Comparison of ENCODE assay signal across 1 cellular context in genomic region chr4:70838400-70838971, GRCh38.
TF ChIP-seq lines count a peak whose summit lies in the region.

No MANE protein-coding gene starts in this region.

TF ChIP-seq in K562, 482 proteins besides CTCF, POLR2A, EP300 and RAD21 (continued from another document and continues in another):
- TF ChIP-seq, protein P1, sequence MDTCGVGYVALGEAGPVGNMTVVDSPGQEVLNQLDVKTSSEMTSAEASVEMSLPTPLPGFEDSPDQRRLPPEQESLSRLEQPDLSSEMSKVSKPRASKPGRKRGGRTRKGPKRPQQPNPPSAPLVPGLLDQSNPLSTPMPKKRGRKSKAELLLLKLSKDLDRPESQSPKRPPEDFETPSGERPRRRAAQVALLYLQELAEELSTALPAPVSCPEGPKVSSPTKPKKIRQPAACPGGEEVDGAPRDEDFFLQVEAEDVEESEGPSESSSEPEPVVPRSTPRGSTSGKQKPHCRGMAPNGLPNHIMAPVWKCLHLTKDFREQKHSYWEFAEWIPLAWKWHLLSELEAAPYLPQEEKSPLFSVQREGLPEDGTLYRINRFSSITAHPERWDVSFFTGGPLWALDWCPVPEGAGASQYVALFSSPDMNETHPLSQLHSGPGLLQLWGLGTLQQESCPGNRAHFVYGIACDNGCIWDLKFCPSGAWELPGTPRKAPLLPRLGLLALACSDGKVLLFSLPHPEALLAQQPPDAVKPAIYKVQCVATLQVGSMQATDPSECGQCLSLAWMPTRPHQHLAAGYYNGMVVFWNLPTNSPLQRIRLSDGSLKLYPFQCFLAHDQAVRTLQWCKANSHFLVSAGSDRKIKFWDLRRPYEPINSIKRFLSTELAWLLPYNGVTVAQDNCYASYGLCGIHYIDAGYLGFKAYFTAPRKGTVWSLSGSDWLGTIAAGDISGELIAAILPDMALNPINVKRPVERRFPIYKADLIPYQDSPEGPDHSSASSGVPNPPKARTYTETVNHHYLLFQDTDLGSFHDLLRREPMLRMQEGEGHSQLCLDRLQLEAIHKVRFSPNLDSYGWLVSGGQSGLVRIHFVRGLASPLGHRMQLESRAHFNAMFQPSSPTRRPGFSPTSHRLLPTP (IDR thresholded peaks at IDR 0.05; ENCODE audit: borderline replicate concordance, extremely low read depth, insufficient read length): no peak
- TF ChIP-seq LARP7 (IDR thresholded peaks at IDR 0.05): no peak
- no peak for TF ChIP-seq EHMT2 (IDR thresholded peaks at IDR 0.05)
- TF ChIP-seq ZFP30 (CRISPR knock-in tag; IDR thresholded peaks at IDR 0.05; ENCODE audit: borderline replicate concordance): no peak
- no peak for TF ChIP-seq HEY1 (CRISPR knock-in tag; IDR thresholded peaks at IDR 0.05; ENCODE audit: borderline replicate concordance)
- no peak for TF ChIP-seq PRMT5 (CRISPR knock-in tag; IDR thresholded peaks at IDR 0.05)
- TF ChIP-seq, protein P2, sequence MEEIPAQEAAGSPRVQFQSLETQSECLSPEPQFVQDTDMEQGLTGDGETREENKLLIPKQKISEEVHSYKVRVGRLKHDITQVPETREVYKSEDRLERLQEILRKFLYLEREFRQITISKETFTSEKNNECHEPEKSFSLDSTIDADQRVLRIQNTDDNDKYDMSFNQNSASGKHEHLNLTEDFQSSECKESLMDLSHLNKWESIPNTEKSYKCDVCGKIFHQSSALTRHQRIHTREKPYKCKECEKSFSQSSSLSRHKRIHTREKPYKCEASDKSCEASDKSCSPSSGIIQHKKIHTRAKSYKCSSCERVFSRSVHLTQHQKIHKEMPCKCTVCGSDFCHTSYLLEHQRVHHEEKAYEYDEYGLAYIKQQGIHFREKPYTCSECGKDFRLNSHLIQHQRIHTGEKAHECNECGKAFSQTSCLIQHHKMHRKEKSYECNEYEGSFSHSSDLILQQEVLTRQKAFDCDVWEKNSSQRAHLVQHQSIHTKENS (CRISPR knock-in tag; IDR thresholded peaks at IDR 0.05): no peak
- TF ChIP-seq CCNT2 (IDR thresholded peaks at IDR 0.05; ENCODE audit: borderline replicate concordance, extremely low read depth, insufficient read length, low read depth, low read length): no peak
- TF ChIP-seq CUX1 (CRISPR knock-in tag; IDR thresholded peaks at IDR 0.05): no peak
- TF ChIP-seq ZNF561 (CRISPR knock-in tag; conservative IDR thresholded peaks at IDR 0.05): no peak
- no peak for TF ChIP-seq ZNF212 (CRISPR knock-in tag; IDR thresholded peaks at IDR 0.05)
- TF ChIP-seq SLC30A9 (CRISPR knock-in tag; IDR thresholded peaks at IDR 0.05): no peak
- TF ChIP-seq MTA1 (IDR thresholded peaks at IDR 0.05; ENCODE audit: borderline replicate concordance): no peak
- no peak for TF ChIP-seq MBD1 (CRISPR knock-in tag; IDR thresholded peaks at IDR 0.05)
- no peak for TF ChIP-seq TCF7L2 (IDR thresholded peaks at IDR 0.05; ENCODE audit: low read depth, low read length)
- TF ChIP-seq ARNT (IDR thresholded peaks at IDR 0.05): no peak
- TF ChIP-seq NCOA4 (IDR thresholded peaks at IDR 0.05; ENCODE audit: partially characterized antibody): no peak
- TF ChIP-seq ZNF174 (CRISPR knock-in tag; IDR thresholded peaks at IDR 0.05): no peak
- TF ChIP-seq FOXP1 (CRISPR knock-in tag; IDR thresholded peaks at IDR 0.05): no peak; the same call in 1 of the 2 replicates
- no peak for TF ChIP-seq TBP (optimal IDR thresholded peaks at IDR 0.05; ENCODE audit: low read depth, low read length)
- no peak for TF ChIP-seq MCM2 (IDR thresholded peaks at IDR 0.05; ENCODE audit: low read depth)
- no peak for TF ChIP-seq PHB2 (IDR thresholded peaks at IDR 0.05; ENCODE audit: low read depth)
- TF ChIP-seq, protein P3, sequence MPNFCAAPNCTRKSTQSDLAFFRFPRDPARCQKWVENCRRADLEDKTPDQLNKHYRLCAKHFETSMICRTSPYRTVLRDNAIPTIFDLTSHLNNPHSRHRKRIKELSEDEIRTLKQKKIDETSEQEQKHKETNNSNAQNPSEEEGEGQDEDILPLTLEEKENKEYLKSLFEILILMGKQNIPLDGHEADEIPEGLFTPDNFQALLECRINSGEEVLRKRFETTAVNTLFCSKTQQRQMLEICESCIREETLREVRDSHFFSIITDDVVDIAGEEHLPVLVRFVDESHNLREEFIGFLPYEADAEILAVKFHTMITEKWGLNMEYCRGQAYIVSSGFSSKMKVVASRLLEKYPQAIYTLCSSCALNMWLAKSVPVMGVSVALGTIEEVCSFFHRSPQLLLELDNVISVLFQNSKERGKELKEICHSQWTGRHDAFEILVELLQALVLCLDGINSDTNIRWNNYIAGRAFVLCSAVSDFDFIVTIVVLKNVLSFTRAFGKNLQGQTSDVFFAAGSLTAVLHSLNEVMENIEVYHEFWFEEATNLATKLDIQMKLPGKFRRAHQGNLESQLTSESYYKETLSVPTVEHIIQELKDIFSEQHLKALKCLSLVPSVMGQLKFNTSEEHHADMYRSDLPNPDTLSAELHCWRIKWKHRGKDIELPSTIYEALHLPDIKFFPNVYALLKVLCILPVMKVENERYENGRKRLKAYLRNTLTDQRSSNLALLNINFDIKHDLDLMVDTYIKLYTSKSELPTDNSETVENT (CRISPR knock-in tag; IDR thresholded peaks at IDR 0.05): no peak
- no peak for TF ChIP-seq NR2C2 (CRISPR knock-in tag; IDR thresholded peaks at IDR 0.05)
- no peak for TF ChIP-seq NR2C2 (tag; IDR thresholded peaks at IDR 0.05)
- no peak for TF ChIP-seq IRF2 (CRISPR knock-in tag; IDR thresholded peaks at IDR 0.05)
- no peak for TF ChIP-seq RB1 (IDR thresholded peaks at IDR 0.05; ENCODE audit: low read depth)
- no peak for TF ChIP-seq ZNF124 (CRISPR knock-in tag; IDR thresholded peaks at IDR 0.05)
- TF ChIP-seq ZNF23 (CRISPR knock-in tag; IDR thresholded peaks at IDR 0.05): no peak
- no peak for TF ChIP-seq ZNF436 (CRISPR knock-in tag; IDR thresholded peaks at IDR 0.05)
- TF ChIP-seq JUN (IDR thresholded peaks at IDR 0.05; ENCODE audit: borderline replicate concordance, low read depth, low read length): no peak
- TF ChIP-seq JUN (CRISPR knock-in tag; IDR thresholded peaks at IDR 0.05; ENCODE audit: borderline replicate concordance): no peak
- no peak for TF ChIP-seq XRCC4 (IDR thresholded peaks at IDR 0.05; ENCODE audit: extremely low read depth, insufficient read depth, insufficient read length)
- TF ChIP-seq, protein P4, sequence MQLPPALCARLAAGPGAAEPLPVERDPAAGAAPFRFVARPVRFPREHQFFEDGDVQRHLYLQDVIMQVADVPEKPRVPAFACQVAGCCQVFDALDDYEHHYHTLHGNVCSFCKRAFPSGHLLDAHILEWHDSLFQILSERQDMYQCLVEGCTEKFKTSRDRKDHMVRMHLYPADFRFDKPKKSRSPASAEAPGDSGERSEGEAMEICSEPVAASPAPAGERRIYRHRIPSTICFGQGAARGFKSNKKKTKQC (CRISPR knock-in tag; IDR thresholded peaks at IDR 0.05): 0 out of 2 replicates have a peak, but pooled peaks have one; percentile 25
- TF ChIP-seq STAG1 (CRISPR knock-in tag; IDR thresholded peaks at IDR 0.05; ENCODE audit: borderline replicate concordance): no peak
